1 cellular context compared by ENCODE assay signal in the genomic region with DNA sequence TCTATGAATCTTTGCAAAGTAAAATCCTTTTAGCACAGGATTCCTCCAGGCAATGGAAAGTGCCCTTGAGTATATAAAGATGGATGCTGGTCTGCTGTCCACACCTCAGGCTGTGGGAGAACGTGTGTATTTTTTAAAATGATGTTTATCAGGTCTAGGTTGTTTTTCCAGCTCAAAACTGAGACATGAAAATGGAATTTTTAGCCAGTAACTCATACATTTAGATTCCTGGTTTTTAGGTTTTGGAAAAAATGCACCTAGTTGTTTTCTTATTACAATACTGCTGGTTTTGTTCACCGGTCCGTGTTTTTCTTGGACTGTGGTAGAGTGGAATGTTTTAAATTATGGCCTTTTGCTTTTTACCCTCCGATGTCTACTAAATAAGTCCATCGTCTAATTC.
TF ChIP-seq lines count a peak whose summit lies in the region.

No MANE protein-coding gene starts in this region.

TF ChIP-seq in WTC11, 78 proteins besides CTCF, POLR2A, EP300 and RAD21 (continued from another document):
- TF ChIP-seq, protein P1, sequence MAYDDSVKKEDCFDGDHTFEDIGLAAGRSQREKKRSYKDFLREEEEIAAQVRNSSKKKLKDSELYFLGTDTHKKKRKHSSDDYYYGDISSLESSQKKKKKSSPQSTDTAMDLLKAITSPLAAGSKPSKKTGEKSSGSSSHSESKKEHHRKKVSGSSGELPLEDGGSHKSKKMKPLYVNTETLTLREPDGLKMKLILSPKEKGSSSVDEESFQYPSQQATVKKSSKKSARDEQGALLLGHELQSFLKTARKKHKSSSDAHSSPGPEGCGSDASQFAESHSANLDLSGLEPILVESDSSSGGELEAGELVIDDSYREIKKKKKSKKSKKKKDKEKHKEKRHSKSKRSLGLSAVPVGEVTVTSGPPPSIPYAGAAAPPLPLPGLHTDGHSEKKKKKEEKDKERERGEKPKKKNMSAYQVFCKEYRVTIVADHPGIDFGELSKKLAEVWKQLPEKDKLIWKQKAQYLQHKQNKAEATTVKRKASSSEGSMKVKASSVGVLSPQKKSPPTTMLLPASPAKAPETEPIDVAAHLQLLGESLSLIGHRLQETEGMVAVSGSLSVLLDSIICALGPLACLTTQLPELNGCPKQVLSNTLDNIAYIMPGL (CRISPR knock-in tag; IDR thresholded peaks at IDR 0.05): no peak
- TF ChIP-seq ZNF138 (CRISPR knock-in tag; conservative IDR thresholded peaks at IDR 0.05): no peak
- TF ChIP-seq FOXJ3 (CRISPR knock-in tag; IDR thresholded peaks at IDR 0.05; ENCODE audit: borderline replicate concordance): no peak
- no peak for TF ChIP-seq ZNF396 (CRISPR knock-in tag; IDR thresholded peaks at IDR 0.05; ENCODE audit: borderline replicate concordance)
- TF ChIP-seq KAT7 (CRISPR knock-in tag; IDR thresholded peaks at IDR 0.05; ENCODE audit: borderline replicate concordance): no peak
- TF ChIP-seq ZSCAN18 (CRISPR knock-in tag; IDR thresholded peaks at IDR 0.05): no peak
- TF ChIP-seq, protein P2, sequence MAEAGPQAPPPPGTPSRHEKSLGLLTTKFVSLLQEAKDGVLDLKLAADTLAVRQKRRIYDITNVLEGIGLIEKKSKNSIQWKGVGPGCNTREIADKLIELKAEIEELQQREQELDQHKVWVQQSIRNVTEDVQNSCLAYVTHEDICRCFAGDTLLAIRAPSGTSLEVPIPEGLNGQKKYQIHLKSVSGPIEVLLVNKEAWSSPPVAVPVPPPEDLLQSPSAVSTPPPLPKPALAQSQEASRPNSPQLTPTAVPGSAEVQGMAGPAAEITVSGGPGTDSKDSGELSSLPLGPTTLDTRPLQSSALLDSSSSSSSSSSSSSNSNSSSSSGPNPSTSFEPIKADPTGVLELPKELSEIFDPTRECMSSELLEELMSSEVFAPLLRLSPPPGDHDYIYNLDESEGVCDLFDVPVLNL (CRISPR knock-in tag; IDR thresholded peaks at IDR 0.05; ENCODE audit: borderline replicate concordance, low read depth): no peak
- TF ChIP-seq EMX1 (CRISPR knock-in tag; IDR thresholded peaks at IDR 0.05): no peak
